ENCODE assay signal across 19 cellular contexts in the genomic region with DNA sequence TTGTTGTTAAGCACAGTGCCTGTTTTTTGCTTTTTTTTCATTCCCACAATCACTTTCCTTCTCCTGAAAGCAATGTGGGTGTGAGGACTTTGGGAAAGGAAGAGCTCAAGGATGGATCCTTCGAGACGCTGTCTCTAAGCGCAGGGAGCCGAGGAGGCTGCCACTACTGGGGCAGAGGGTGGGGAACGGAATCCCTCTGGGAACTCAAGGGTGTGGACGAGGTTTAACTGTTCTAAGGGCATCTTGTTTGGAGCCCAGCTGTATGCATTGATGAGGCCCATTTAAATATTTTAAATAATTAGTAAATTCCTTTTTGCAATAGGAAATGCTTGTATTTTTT.
DNase-seq lines count a peak whose midpoint lies in the region; ATAC-seq and TF ChIP-seq lines count a peak whose summit lies in the region.
"Had no signal": no experiment of that assay in that cellular context is flagged by ENCODE, and none has a peak within 500 bp of the region (broad histone marks: within the 10 kb centered on the region; RNA-seq: fewer than 3 reads in every experiment).

No MANE protein-coding gene starts in this region.

- no peaks in the 10 kb centered on the region for H4K20me1 ChIP-seq in SK-N-SH (ENCODE audit: insufficient read depth)

- 93% methylated on average over 6 of the region's 6 CpGs for WGBS in SK-N-SH (ENCODE audit: low lambda C conversion rate)
- 92% methylated on average over 6 of the region's 6 CpGs for WGBS in esophagus muscularis mucosa

- no peak for ATAC-seq in SK-N-SH treated with all-trans-retinoic acid at 6 μM for 48 hours
- ATAC-seq in esophagus mucosa = no peak
- ATAC-seq in GM21515 (IDR thresholded peaks at IDR 0.05; ENCODE audit: unreplicated experiment) = no peak
- ATAC-seq: K562; natural killer cell treated with Interleukin-12 subunit alpha and Interleukin-12 subunit beta and Interleukin-15 and Interleukin-18, amount 100 ng/mL, for 72 hours had no signal

- H3K4me1 Mint-ChIP-seq in nephron = peaks cover 58% of the 10 kb centered on the region

- DNase-seq in SK-N-SH (peak; percentile 5), esophagus muscularis mucosa (ENCODE audit: extremely low spot score) (no peak), tibial artery (no peak), NCI-H226 (no peak)
- DNase-seq: DMS79 treated with DMSO at 0.1 percent for 48 hours; effector memory CD4-positive, alpha-beta T cell; NCI-H2107 had no signal

- no peaks in the 10 kb centered on the region for H3K79me2 ChIP-seq in SK-N-SH (ENCODE audit: insufficient read depth)

- no peak overlapping the region for H3K4me3 Mint-ChIP-seq in nephron
- H3K4me3 Mint-ChIP-seq: activated CD4-positive, alpha-beta memory T cell treated with anti-CD3 and anti-CD28 coated beads, Interleukin-2, amount 10 ng/mL, durations not matched to agents 7 days and 5 days; natural killer cell treated with Interleukin-12 subunit alpha and Interleukin-12 subunit beta and Interleukin-15 and Interleukin-18, amount 100 ng/mL, for 72 hours had no signal

- no peaks in the 10 kb centered on the region for H3K27me3 ChIP-seq in SK-N-SH (ENCODE audit: insufficient read depth)
- H3K27me3 ChIP-seq in esophagus muscularis mucosa = no peaks in the 10 kb centered on the region
- H3K27me3 ChIP-seq in tibial artery = no peaks in the 10 kb centered on the region
- H3K27me3 ChIP-seq: cardiac muscle cell, testis had no signal

- TF ChIP-seq CTCF in SK-N-SH (IDR thresholded peaks at IDR 0.05) = no peak
- TF ChIP-seq CTCF in esophagus muscularis mucosa (IDR thresholded peaks at IDR 0.05) = no peak
- TF ChIP-seq CTCF in nephron (IDR thresholded peaks at IDR 0.05; ENCODE audit: unreplicated experiment in 3 of 3) = no peak
- no peak for TF ChIP-seq CTCF in tibial artery (IDR thresholded peaks at IDR 0.05)

- no peaks in the 10 kb centered on the region for H3K36me3 Mint-ChIP-seq in nephron (ENCODE audit: low read depth)
- H3K36me3 Mint-ChIP-seq: natural killer cell treated with Interleukin-12 subunit alpha and Interleukin-12 subunit beta and Interleukin-15 and Interleukin-18, amount 100 ng/mL, for 72 hours had no signal

- H3K36me3 ChIP-seq in SK-N-SH (replicated peaks in 1 of 2; ENCODE audit: control insufficient read depth in 1 of 2, insufficient read depth in 2 of 2, low read length in 1 of 2) = no peaks in the 10 kb centered on the region
- no peaks in the 10 kb centered on the region for H3K36me3 ChIP-seq in esophagus muscularis mucosa
- no peaks in the 10 kb centered on the region for H3K36me3 ChIP-seq in tibial artery
- H3K36me3 ChIP-seq: cardiac muscle cell had no signal

- intact Hi-C loops in esophagus muscularis mucosa (cut with DNase I) = no loop called here
- intact Hi-C loops in tibial artery (cut with DNase I; ENCODE audit: low total_unique reads) = no loop called here

- H3K9me3 Mint-ChIP-seq in nephron = no peaks in the 10 kb centered on the region
- H3K9me3 Mint-ChIP-seq: activated CD4-positive, alpha-beta memory T cell treated with anti-CD3 and anti-CD28 coated beads, Interleukin-2, amount 10 ng/mL, durations not matched to agents 7 days and 5 days; natural killer cell treated with Interleukin-12 subunit alpha and Interleukin-12 subunit beta and Interleukin-15 and Interleukin-18, amount 100 ng/mL, for 72 hours had no signal

- TF ChIP-seq EP300 in SK-N-SH (IDR thresholded peaks at IDR 0.05; ENCODE audit: borderline replicate concordance in 1 of 2, low read depth in 1 of 2, low read length in 1 of 2) (no peak), esophagus muscularis mucosa (IDR thresholded peaks at IDR 0.05) (no peak)

- no peak overlapping the region for H3K27ac ChIP-seq in SK-N-SH (ENCODE audit: low read depth in 2 of 2, low read length in 1 of 2)
- peak overlapping the region; percentile 76 to 82 (median 80) for H3K27ac ChIP-seq in esophagus muscularis mucosa (replicated peaks in 1 of 4)
- peak overlapping the region; percentile 66 to 70 for H3K27ac ChIP-seq in tibial artery
- H3K27ac ChIP-seq: 22Rv1, C4-2B, cardiac muscle cell, HL-60, testis had no signal

- H3F3A ChIP-seq in SK-N-SH (replicated peaks; ENCODE audit: insufficient read depth) = peaks cover 7% of the 10 kb centered on the region

- CTCF ChIA-PET in SK-N-SH (lab: Yijun Ruan, JAX) = interaction anchor here (1.1 kb wide), 1 partner anchor 262 kb away, joined by 3 read pairs; no protein-coding TSS in a partner anchor

- H3K27ac Mint-ChIP-seq in nephron = peak overlapping the region in 2 of 3 experiments; percentile 77 to 94
- H3K27ac Mint-ChIP-seq: activated CD4-positive, alpha-beta memory T cell treated with anti-CD3 and anti-CD28 coated beads, Interleukin-2, amount 10 ng/mL, durations not matched to agents 7 days and 5 days; natural killer cell treated with Interleukin-12 subunit alpha and Interleukin-12 subunit beta and Interleukin-15 and Interleukin-18, amount 100 ng/mL, for 72 hours had no signal

- H3K4me1 ChIP-seq in SK-N-SH (ENCODE audit: control insufficient read depth in 1 of 2, insufficient read depth in 2 of 2, low read depth in 1 of 2, low read length in 1 of 2) (peaks cover 8 to 18% of the 10 kb centered on the region in 2 experiments; a peak in 3 of 4 replicates), esophagus muscularis mucosa (peaks cover 50 to 71% (median 67%) of the 10 kb centered on the region in 4 donors), tibial artery (peaks cover 4 to 69% (median 48%) of the 10 kb centered on the region in 4 donors)

- POLR2A ChIA-PET in SK-N-SH (lab: Yijun Ruan, JAX) = no interaction called here

- TF ChIP-seq POLR2A in esophagus muscularis mucosa (IDR thresholded peaks at IDR 0.05; ENCODE audit: low read depth) = no peak

- no peak overlapping the region for H2AFZ ChIP-seq in SK-N-SH (ENCODE audit: low read depth)

- peak overlapping the region; percentile 49; the same call in 1 of the 2 replicates for H3K4me2 ChIP-seq in SK-N-SH

- TF ChIP-seq RAD21 in SK-N-SH (IDR thresholded peaks at IDR 0.05; ENCODE audit: low read length) = no peak

- no peak overlapping the region for H3K9ac ChIP-seq in SK-N-SH

- H3K4me3 ChIP-seq in SK-N-SH (ENCODE audit: low read depth in 2 of 2, low read length in 1 of 2) = no peak overlapping the region
- no peak overlapping the region for H3K4me3 ChIP-seq in esophagus muscularis mucosa
- H3K4me3 ChIP-seq in tibial artery = no peak overlapping the region
- H3K4me3 ChIP-seq: cardiac muscle cell, K562, testis had no signal

- H3K27me3 Mint-ChIP-seq in nephron (ENCODE audit: low read depth) = peaks cover 3% of the 10 kb centered on the region

- H3K9me2 ChIP-seq in SK-N-SH = no peaks in the 10 kb centered on the region

- H3K9me3 ChIP-seq in SK-N-SH (no peaks in the 10 kb centered on the region), esophagus muscularis mucosa (no peaks in the 10 kb centered on the region), tibial artery (no peaks in the 10 kb centered on the region)
- H3K9me3 ChIP-seq: testis had no signal

TF ChIP-seq in SK-N-SH, 30 proteins besides CTCF, POLR2A, EP300 and RAD21:
- TF ChIP-seq JUND (IDR thresholded peaks at IDR 0.05) = no peak
- no peak for TF ChIP-seq TAF1 (IDR thresholded peaks at IDR 0.05; ENCODE audit: borderline replicate concordance, low read depth, low read length)
- TF ChIP-seq FOXJ3 (CRISPR knock-in tag; IDR thresholded peaks at IDR 0.05) = no peak
- TF ChIP-seq SIN3A (IDR thresholded peaks at IDR 0.05; ENCODE audit: borderline replicate concordance, low read depth, low read length) = no peak
TF ChIP-seq in SK-N-SH: peak in this region for 0.

TF ChIP-seq in SK-N-SH treated with all-trans-retinoic acid at 6 μM for 48 hours, 23 proteins besides CTCF, POLR2A, EP300 and RAD21 (continues in another document):
- TF ChIP-seq SNAI2 (CRISPR knock-in tag; IDR thresholded peaks at IDR 0.05) (no peak), ISL1 (CRISPR knock-in tag; IDR thresholded peaks at IDR 0.05) (no peak), PPARA (CRISPR knock-in tag; IDR thresholded peaks at IDR 0.05; ENCODE audit: borderline replicate concordance) (no peak), GLIS3 (CRISPR knock-in tag; IDR thresholded peaks at IDR 0.05) (no peak), ZFP30 (CRISPR knock-in tag; IDR thresholded peaks at IDR 0.05) (no peak), ZFP3 (CRISPR knock-in tag; IDR thresholded peaks at IDR 0.05) (no peak)
- TF ChIP-seq, protein P1, sequence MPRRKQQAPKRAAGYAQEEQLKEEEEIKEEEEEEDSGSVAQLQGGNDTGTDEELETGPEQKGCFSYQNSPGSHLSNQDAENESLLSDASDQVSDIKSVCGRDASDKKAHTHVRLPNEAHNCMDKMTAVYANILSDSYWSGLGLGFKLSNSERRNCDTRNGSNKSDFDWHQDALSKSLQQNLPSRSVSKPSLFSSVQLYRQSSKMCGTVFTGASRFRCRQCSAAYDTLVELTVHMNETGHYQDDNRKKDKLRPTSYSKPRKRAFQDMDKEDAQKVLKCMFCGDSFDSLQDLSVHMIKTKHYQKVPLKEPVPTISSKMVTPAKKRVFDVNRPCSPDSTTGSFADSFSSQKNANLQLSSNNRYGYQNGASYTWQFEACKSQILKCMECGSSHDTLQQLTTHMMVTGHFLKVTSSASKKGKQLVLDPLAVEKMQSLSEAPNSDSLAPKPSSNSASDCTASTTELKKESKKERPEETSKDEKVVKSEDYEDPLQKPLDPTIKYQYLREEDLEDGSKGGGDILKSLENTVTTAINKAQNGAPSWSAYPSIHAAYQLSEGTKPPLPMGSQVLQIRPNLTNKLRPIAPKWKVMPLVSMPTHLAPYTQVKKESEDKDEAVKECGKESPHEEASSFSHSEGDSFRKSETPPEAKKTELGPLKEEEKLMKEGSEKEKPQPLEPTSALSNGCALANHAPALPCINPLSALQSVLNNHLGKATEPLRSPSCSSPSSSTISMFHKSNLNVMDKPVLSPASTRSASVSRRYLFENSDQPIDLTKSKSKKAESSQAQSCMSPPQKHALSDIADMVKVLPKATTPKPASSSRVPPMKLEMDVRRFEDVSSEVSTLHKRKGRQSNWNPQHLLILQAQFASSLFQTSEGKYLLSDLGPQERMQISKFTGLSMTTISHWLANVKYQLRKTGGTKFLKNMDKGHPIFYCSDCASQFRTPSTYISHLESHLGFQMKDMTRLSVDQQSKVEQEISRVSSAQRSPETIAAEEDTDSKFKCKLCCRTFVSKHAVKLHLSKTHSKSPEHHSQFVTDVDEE (CRISPR knock-in tag; IDR thresholded peaks at IDR 0.05) = no peak

Comparison
In these comparisons a context has a peak if more than half of its experiments do, and no peak if none do; other contexts are left out.
1. H3K27ac ChIP-seq: peak in esophagus muscularis mucosa (4 of 4) and tibial artery (2 of 2); none in SK-N-SH (0 of 2).